In the genomic region with DNA sequence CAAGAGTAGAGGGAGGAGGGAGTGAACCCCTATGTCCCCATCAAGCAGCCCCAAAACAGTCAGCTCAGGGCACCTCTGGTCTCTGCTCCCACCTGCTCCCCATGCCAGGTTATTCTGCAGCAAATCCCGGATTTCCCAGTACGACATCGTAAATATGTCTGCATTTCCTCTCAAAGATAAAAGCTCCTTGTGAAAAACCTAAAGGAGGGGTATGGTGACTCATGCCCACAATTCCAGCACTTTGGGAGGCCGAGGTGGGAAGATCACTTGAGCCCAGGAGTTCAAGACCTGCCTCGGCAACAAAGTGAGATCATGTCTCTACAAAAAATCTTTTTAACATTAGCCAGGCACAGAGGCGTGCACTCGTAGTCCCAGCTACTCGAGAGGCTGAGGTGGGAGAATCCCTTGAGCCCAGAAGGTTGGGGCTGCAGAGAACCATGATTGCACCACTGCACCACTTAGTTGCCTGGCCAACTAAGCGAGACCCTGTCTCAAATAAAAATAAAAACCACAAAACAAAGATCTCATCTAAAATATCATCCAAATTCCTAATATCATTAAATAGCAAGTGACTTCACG, we compare ENCODE assay signal across 1 cellular context.
TF ChIP-seq lines count a peak whose summit lies in the region.

No MANE protein-coding gene starts in this region.

TF ChIP-seq in SK-N-SH treated with all-trans-retinoic acid at 6 μM for 48 hours, 23 proteins besides CTCF, POLR2A, EP300 and RAD21 (continued from another document):
- TF ChIP-seq, protein P1, sequence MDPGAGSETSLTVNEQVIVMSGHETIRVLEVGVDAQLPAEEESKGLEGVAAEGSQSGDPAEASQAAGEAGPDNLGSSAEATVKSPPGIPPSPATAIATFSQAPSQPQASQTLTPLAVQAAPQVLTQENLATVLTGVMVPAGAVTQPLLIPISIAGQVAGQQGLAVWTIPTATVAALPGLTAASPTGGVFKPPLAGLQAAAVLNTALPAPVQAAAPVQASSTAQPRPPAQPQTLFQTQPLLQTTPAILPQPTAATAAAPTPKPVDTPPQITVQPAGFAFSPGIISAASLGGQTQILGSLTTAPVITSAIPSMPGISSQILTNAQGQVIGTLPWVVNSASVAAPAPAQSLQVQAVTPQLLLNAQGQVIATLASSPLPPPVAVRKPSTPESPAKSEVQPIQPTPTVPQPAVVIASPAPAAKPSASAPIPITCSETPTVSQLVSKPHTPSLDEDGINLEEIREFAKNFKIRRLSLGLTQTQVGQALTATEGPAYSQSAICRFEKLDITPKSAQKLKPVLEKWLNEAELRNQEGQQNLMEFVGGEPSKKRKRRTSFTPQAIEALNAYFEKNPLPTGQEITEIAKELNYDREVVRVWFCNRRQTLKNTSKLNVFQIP (CRISPR knock-in tag; IDR thresholded peaks at IDR 0.05; ENCODE audit: borderline replicate concordance, low read depth), result no peak
- TF ChIP-seq ZNF8 (CRISPR knock-in tag; IDR thresholded peaks at IDR 0.05), result no peak
- TF ChIP-seq OSR1 (CRISPR knock-in tag; IDR thresholded peaks at IDR 0.05), result no peak
- TF ChIP-seq RARB (CRISPR knock-in tag; IDR thresholded peaks at IDR 0.05), result no peak
- no peak for TF ChIP-seq TCF4 (CRISPR knock-in tag; IDR thresholded peaks at IDR 0.05; ENCODE audit: borderline replicate concordance)
- no peak for TF ChIP-seq ZNF565 (CRISPR knock-in tag; conservative IDR thresholded peaks at IDR 0.05; ENCODE audit: low read depth)
- no peak for TF ChIP-seq ARNTL (CRISPR knock-in tag; IDR thresholded peaks at IDR 0.05; ENCODE audit: borderline replicate concordance, low read depth)
- no peak for TF ChIP-seq TOX (CRISPR knock-in tag; IDR thresholded peaks at IDR 0.05; ENCODE audit: borderline replicate concordance)
- no peak for TF ChIP-seq PPARA (CRISPR knock-in tag; IDR thresholded peaks at IDR 0.05; ENCODE audit: borderline replicate concordance)
- TF ChIP-seq, protein P2, sequence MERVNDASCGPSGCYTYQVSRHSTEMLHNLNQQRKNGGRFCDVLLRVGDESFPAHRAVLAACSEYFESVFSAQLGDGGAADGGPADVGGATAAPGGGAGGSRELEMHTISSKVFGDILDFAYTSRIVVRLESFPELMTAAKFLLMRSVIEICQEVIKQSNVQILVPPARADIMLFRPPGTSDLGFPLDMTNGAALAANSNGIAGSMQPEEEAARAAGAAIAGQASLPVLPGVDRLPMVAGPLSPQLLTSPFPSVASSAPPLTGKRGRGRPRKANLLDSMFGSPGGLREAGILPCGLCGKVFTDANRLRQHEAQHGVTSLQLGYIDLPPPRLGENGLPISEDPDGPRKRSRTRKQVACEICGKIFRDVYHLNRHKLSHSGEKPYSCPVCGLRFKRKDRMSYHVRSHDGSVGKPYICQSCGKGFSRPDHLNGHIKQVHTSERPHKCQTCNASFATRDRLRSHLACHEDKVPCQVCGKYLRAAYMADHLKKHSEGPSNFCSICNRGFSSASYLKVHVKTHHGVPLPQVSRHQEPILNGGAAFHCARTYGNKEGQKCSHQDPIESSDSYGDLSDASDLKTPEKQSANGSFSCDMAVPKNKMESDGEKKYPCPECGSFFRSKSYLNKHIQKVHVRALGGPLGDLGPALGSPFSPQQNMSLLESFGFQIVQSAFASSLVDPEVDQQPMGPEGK (CRISPR knock-in tag; IDR thresholded peaks at IDR 0.05; ENCODE audit: borderline replicate concordance), result no peak
- TF ChIP-seq CSDC2 (CRISPR knock-in tag; IDR thresholded peaks at IDR 0.05), result no peak
- no peak for TF ChIP-seq SNAI2 (CRISPR knock-in tag; IDR thresholded peaks at IDR 0.05)
- no peak for TF ChIP-seq GLIS3 (CRISPR knock-in tag; IDR thresholded peaks at IDR 0.05)
- TF ChIP-seq ESRRG (CRISPR knock-in tag; IDR thresholded peaks at IDR 0.05), result no peak
- TF ChIP-seq, protein P3, sequence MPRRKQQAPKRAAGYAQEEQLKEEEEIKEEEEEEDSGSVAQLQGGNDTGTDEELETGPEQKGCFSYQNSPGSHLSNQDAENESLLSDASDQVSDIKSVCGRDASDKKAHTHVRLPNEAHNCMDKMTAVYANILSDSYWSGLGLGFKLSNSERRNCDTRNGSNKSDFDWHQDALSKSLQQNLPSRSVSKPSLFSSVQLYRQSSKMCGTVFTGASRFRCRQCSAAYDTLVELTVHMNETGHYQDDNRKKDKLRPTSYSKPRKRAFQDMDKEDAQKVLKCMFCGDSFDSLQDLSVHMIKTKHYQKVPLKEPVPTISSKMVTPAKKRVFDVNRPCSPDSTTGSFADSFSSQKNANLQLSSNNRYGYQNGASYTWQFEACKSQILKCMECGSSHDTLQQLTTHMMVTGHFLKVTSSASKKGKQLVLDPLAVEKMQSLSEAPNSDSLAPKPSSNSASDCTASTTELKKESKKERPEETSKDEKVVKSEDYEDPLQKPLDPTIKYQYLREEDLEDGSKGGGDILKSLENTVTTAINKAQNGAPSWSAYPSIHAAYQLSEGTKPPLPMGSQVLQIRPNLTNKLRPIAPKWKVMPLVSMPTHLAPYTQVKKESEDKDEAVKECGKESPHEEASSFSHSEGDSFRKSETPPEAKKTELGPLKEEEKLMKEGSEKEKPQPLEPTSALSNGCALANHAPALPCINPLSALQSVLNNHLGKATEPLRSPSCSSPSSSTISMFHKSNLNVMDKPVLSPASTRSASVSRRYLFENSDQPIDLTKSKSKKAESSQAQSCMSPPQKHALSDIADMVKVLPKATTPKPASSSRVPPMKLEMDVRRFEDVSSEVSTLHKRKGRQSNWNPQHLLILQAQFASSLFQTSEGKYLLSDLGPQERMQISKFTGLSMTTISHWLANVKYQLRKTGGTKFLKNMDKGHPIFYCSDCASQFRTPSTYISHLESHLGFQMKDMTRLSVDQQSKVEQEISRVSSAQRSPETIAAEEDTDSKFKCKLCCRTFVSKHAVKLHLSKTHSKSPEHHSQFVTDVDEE (CRISPR knock-in tag; IDR thresholded peaks at IDR 0.05), result no peak
- TF ChIP-seq, protein P4, sequence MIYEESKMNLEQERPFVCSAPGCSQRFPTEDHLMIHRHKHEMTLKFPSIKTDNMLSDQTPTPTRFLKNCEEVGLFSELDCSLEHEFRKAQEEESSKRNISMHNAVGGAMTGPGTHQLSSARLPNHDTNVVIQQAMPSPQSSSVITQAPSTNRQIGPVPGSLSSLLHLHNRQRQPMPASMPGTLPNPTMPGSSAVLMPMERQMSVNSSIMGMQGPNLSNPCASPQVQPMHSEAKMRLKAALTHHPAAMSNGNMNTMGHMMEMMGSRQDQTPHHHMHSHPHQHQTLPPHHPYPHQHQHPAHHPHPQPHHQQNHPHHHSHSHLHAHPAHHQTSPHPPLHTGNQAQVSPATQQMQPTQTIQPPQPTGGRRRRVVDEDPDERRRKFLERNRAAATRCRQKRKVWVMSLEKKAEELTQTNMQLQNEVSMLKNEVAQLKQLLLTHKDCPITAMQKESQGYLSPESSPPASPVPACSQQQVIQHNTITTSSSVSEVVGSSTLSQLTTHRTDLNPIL (CRISPR knock-in tag; IDR thresholded peaks at IDR 0.05; ENCODE audit: low read depth), result no peak
TF ChIP-seq in SK-N-SH treated with all-trans-retinoic acid at 6 μM for 48 hours: peak in this region for 0.
